ENCODE assay signal across 8 cellular contexts in genomic region chr5:150636391-150637244, GRCh38. TPM values are rescaled to one million over a fixed set of nuclear protein-coding genes. Genes with fewer than 3 reads are reported as not detected.
DNase-seq lines count a peak whose midpoint lies in the region; ATAC-seq and TF ChIP-seq lines count a peak whose summit lies in the region.

No MANE protein-coding gene starts in this region.

- H3K4me3 Mint-ChIP-seq in brain, result no peak overlapping the region
- no peak overlapping the region for H3K4me3 Mint-ChIP-seq in activated CD8-positive, alpha-beta T cell treated with anti-CD3 and anti-CD28 coated beads, Interleukin-2, amount 10 ng/mL, durations not matched to agents 7 days and 5 days

- no peak overlapping the region for H3K4me3 ChIP-seq in tibial artery

- ATAC-seq in GM18517 (IDR thresholded peaks at IDR 0.05; ENCODE audit: unreplicated experiment) (no peak), HG02938 (IDR thresholded peaks at IDR 0.05; ENCODE audit: unreplicated experiment) (no peak)
- no peak for ATAC-seq in activated CD8-positive, alpha-beta T cell treated with anti-CD3 and anti-CD28 coated beads, Interleukin-2, amount 10 ng/mL, durations not matched to agents 7 days and 5 days

- no peaks in the 10 kb centered on the region for H3K27me3 ChIP-seq in tibial artery

- H3K27ac ChIP-seq in tibial artery, result peak overlapping the region; percentile 83 to 86

- peaks cover 0 to 99% (median 86%) of the 10 kb centered on the region in 4 donors for H3K4me1 ChIP-seq in tibial artery

- no peaks in the 10 kb centered on the region for H3K36me3 Mint-ChIP-seq in brain
- no peaks in the 10 kb centered on the region for H3K36me3 Mint-ChIP-seq in activated CD8-positive, alpha-beta T cell treated with anti-CD3 and anti-CD28 coated beads, Interleukin-2, amount 10 ng/mL, durations not matched to agents 7 days and 5 days (ENCODE audit: low read depth)

- peak; percentile 70 for DNase-seq in LHCN-M2 (ENCODE audit: low read depth)
- DNase-seq in kidney glomerular epithelial cell (lab: John Stamatoyannopoulos, UW), result peak; percentile 53
- DNase-seq in tibial artery, result peak; percentile 77 to 89
- DNase-seq in HuH-7.5 (ENCODE audit: low spot score), result no peak
- DNase-seq in activated CD8-positive, alpha-beta T cell treated with anti-CD3 and anti-CD28 coated beads, Interleukin-2, amount 10 ng/mL, durations not matched to agents 7 days and 5 days, result no peak

- intact Hi-C loops in tibial artery (cut with DNase I; ENCODE audit: low total_unique reads), result no loop called here

- TF ChIP-seq CTCF in brain (conservative IDR thresholded peaks at IDR 0.05) (no peak), tibial artery (IDR thresholded peaks at IDR 0.05) (no peak)

- peak overlapping the region in 4 of 5 experiments; percentile 16 to 92 (median 76) for H3K27ac Mint-ChIP-seq in brain
- no peak overlapping the region for H3K27ac Mint-ChIP-seq in activated CD8-positive, alpha-beta T cell treated with anti-CD3 and anti-CD28 coated beads, Interleukin-2, amount 10 ng/mL, durations not matched to agents 7 days and 5 days

- H3K9me3 Mint-ChIP-seq in brain, result peaks cover 0 to 5% (median 0%) of the 10 kb centered on the region in 5 experiments
- H3K9me3 Mint-ChIP-seq in activated CD8-positive, alpha-beta T cell treated with anti-CD3 and anti-CD28 coated beads, Interleukin-2, amount 10 ng/mL, durations not matched to agents 7 days and 5 days (ENCODE audit: insufficient read depth), result no peaks in the 10 kb centered on the region

- no peaks in the 10 kb centered on the region for H3K27me3 Mint-ChIP-seq in brain
- H3K27me3 Mint-ChIP-seq in activated CD8-positive, alpha-beta T cell treated with anti-CD3 and anti-CD28 coated beads, Interleukin-2, amount 10 ng/mL, durations not matched to agents 7 days and 5 days (ENCODE audit: low read depth), result peaks cover 17% of the 10 kb centered on the region

- POLR2A ChIA-PET in activated CD8-positive, alpha-beta T cell treated with anti-CD3 and anti-CD28 coated beads, Interleukin-2, amount 10 ng/mL, durations not matched to agents 7 days and 5 days (lab: Charles Lee), result no interaction called here

- no peaks in the 10 kb centered on the region for H3K36me3 ChIP-seq in tibial artery

- H3K4me1 Mint-ChIP-seq in brain, result peaks cover 70% of the 10 kb centered on the region
- H3K4me1 Mint-ChIP-seq in activated CD8-positive, alpha-beta T cell treated with anti-CD3 and anti-CD28 coated beads, Interleukin-2, amount 10 ng/mL, durations not matched to agents 7 days and 5 days (ENCODE audit: low read depth), result no peaks in the 10 kb centered on the region

- no peaks in the 10 kb centered on the region for H3K9me3 ChIP-seq in tibial artery

- CTCF ChIA-PET in activated CD8-positive, alpha-beta T cell treated with anti-CD3 and anti-CD28 coated beads, Interleukin-2, amount 10 ng/mL, durations not matched to agents 7 days and 5 days (lab: Charles Lee), result no interaction called here

RNA-seq across cellular contexts. Expression of gene SYNPO, which starts 3.8 kb away (rescaled TPM):
- 1.5 and 1.9 TPM in 2 replicates for total RNA-seq in LHCN-M2 (2014; rRNA removed)
- polyA plus RNA-seq in LHCN-M2 (2012), result 16.1 TPM
- 50.7 TPM for polyA plus RNA-seq in brain (ENCODE audit: insufficient read depth, low read depth, low replicate concordance)
- total RNA-seq in activated CD8-positive, alpha-beta T cell treated with anti-CD3 and anti-CD28 coated beads, Interleukin-2, amount 10 ng/mL, durations not matched to agents 7 days and 5 days, result under 1 TPM in 1 of 2 experiments, not detected in 1; 0.10 TPM

RNA-seq across cellular contexts. Expression of gene MYOZ3, which starts 24.4 kb away (rescaled TPM):
- total RNA-seq in LHCN-M2 (2014; rRNA removed), result under 0.01 and 0.06 TPM in 2 replicates
- polyA plus RNA-seq in LHCN-M2 (2012), result 0.16 TPM
- polyA plus RNA-seq in brain (ENCODE audit: insufficient read depth, low read depth, low replicate concordance), result 0.24 TPM
- total RNA-seq in activated CD8-positive, alpha-beta T cell treated with anti-CD3 and anti-CD28 coated beads, Interleukin-2, amount 10 ng/mL, durations not matched to agents 7 days and 5 days, result not detected

Comparison
In these comparisons a context has a peak if more than half of its experiments do, and no peak if none do; other contexts are left out.
1. DNase-seq: peak in LHCN-M2 (single experiment), kidney glomerular epithelial cell (single experiment) and tibial artery (2 of 2); none in HuH-7.5 (single experiment) and activated CD8-positive, alpha-beta T cell treated with anti-CD3 and anti-CD28 coated beads, Interleukin-2, amount 10 ng/mL, durations not matched to agents 7 days and 5 days (single experiment).